In genomic region chr3:111715911-111716523, GRCh38 we compare ENCODE assay signal across 2 cellular contexts.
TF ChIP-seq lines count a peak whose summit lies in the region.

No MANE protein-coding gene starts in this region.

TF ChIP-seq in GM12878, 131 proteins besides CTCF, POLR2A, EP300 and RAD21:
- TF ChIP-seq ZBED1 (IDR thresholded peaks at IDR 0.05; ENCODE audit: borderline replicate concordance) (no peak), SMC3 (IDR thresholded peaks at IDR 0.05; ENCODE audit: borderline replicate concordance, low read length) (peak; percentile 63; the same call in 1 of the 2 replicates)

TF ChIP-seq in liver, 16 proteins besides CTCF, POLR2A, EP300 and RAD21:
- TF ChIP-seq HNF4G (IDR thresholded peaks at IDR 0.05) (no peak), HNF4A (conservative IDR thresholded peaks at IDR 0.05) (no peak), FOXA2 (IDR thresholded peaks at IDR 0.05) (no peak), FOXA1 (IDR thresholded peaks at IDR 0.05) (no peak), EGR1 (IDR thresholded peaks at IDR 0.05; ENCODE audit: low read depth in 2 of 2) (no peak), REST (IDR thresholded peaks at IDR 0.05) (no peak), SP1 (IDR thresholded peaks at IDR 0.05) (no peak), ATF3 (IDR thresholded peaks at IDR 0.05) (no peak), NR2F2 (IDR thresholded peaks at IDR 0.05) (no peak), ZBTB33 (IDR thresholded peaks at IDR 0.05) (no peak), JUND (IDR thresholded peaks at IDR 0.05) (no peak)
